Comparison of ENCODE assay signal across 9 cellular contexts in the genomic region with DNA sequence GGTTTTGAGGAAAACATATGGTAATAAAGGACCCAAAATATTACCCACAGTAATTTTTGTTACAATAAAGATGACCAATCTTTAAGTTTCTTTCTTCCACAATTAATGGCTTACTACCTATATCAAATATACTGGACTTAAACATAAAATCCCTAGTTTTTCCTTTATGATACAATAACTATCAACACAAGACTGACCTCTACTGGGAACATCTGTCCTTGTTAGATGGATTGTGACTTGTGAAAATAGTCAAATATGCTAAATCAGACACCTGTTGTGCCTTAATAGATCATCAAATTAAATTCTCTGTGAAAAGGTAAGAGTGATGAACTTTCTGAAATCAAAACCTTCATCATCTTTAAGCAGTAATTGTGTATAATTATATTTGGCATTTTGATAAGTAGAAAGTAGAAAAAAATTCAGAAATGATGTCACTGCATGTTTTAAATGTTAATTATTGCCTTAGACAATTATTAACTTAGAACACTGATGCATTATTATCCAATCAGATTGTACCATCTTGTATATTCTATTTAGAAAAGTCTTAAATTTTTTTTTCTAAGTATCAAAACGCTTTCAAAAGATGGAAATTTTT.
A peak's percentile ranks its signal among the peaks of the same experiment; 100 is the strongest.
DNase-seq lines count a peak whose midpoint lies in the region; FAIRE-seq and TF ChIP-seq lines count a peak whose summit lies in the region.
"Had no signal": no experiment of that assay in that cellular context is flagged by ENCODE, and none has a peak within 500 bp of the region (broad histone marks: within the 10 kb centered on the region; RNA-seq: fewer than 3 reads in every experiment).

No MANE protein-coding gene starts in this region.

- H3K18ac ChIP-seq in H1 (ENCODE audit: extremely low read depth, low read length), result no peak overlapping the region

- no peak for TF ChIP-seq EP300 in H1 (IDR thresholded peaks at IDR 0.05; ENCODE audit: borderline replicate concordance in 1 of 2, low read depth in 2 of 2, low read length in 2 of 2)

- no peak overlapping the region for H3K56ac ChIP-seq in H1 (replicated peaks; ENCODE audit: insufficient read length, low read depth, low read length)

- no peak overlapping the region for H2BK12ac ChIP-seq in H1 (ENCODE audit: low read depth, low read length)

- no peak overlapping the region for H3K23ac ChIP-seq in H1 (ENCODE audit: insufficient read length)

- DNase-seq in MM.1S, result peak; percentile 37
- no peak for DNase-seq in H1 (ENCODE audit: low read depth in 1 of 2, low spot score in 2 of 2)
- peak; percentile 7 for DNase-seq in putamen (ENCODE audit: low spot score)
- DNase-seq in NCI-H1436 treated with DMSO at 0.1 percent for 48 hours (lab: John Stamatoyannopoulos, UW), result no peak
- DNase-seq in NCI-H774 (lab: John Stamatoyannopoulos, UW), result no peak
- DNase-seq in cerebellar cortex (ENCODE audit: low spot score), result no peak
- DNase-seq in T-helper 9 cell, result no peak

- no peaks in the 10 kb centered on the region for H3K27me3 ChIP-seq in MM.1S (replicated peaks; ENCODE audit: insufficient read depth, low read length)
- no peaks in the 10 kb centered on the region for H3K27me3 ChIP-seq in H1 (replicated peaks in 1 of 4; ENCODE audit: control insufficient read depth in 3 of 4, extremely low read depth in 1 of 4, insufficient read depth in 3 of 4, low read length in 3 of 4)

- no peak overlapping the region for H2BK20ac ChIP-seq in H1 (ENCODE audit: low read length)

- H3K9me3 ChIP-seq in MM.1S (replicated peaks; ENCODE audit: insufficient read depth, low read length) (no peaks in the 10 kb centered on the region), H1 (ENCODE audit: insufficient read depth in 2 of 2, low read depth in 1 of 2, low read length in 1 of 2) (no peaks in the 10 kb centered on the region)

- TF ChIP-seq RAD21 in H1 (IDR thresholded peaks at IDR 0.05 in 1 of 2, conservative IDR thresholded peaks at IDR 0.05 in 1 of 2; ENCODE audit: low read depth in 2 of 2, low read length in 2 of 2), result peak; percentile 37 to 42; a peak in 3 of 4 replicates

- no peak overlapping the region for H3K4ac ChIP-seq in H1 (replicated peaks; ENCODE audit: insufficient read length, low read depth, low read length)

- H2BK15ac ChIP-seq in H1 (ENCODE audit: low read length), result no peak overlapping the region

- no peak overlapping the region for H2BK5ac ChIP-seq in H1 (ENCODE audit: low read depth, low read length)

- no peaks in the 10 kb centered on the region for H3K9me2 ChIP-seq in MM.1S (replicated peaks; ENCODE audit: insufficient read depth, low read length)

- FAIRE-seq in H1 (lab: Jason Lieb, UNC), result no peak

- CTCF ChIA-PET in H1 (lab: Charles Lee; ENCODE audit: partially characterized antibody), result interaction anchor here (0.5 to 1.9 kb wide), 2 partner anchors 291 to 466 kb away, joined by 3 to 6 read pairs; no protein-coding TSS in a partner anchor

- H3K4me2 ChIP-seq in MM.1S (ENCODE audit: low read depth, low read length) (no peak overlapping the region), H1 (ENCODE audit: insufficient read depth in 1 of 2, low read depth in 2 of 2, low read length in 2 of 2) (no peak overlapping the region)

- no peak overlapping the region for H3K4me3 ChIP-seq in GM12875 (ENCODE audit: low read depth, low read length)
- H3K4me3 ChIP-seq in MM.1S (ENCODE audit: low read length), result no peak overlapping the region
- H3K4me3 ChIP-seq in H1 (ENCODE audit: extremely low read depth in 1 of 4, insufficient read depth in 2 of 4, low read depth in 3 of 4, low read length in 4 of 4), result no peak overlapping the region

- no peak overlapping the region for H4K91ac ChIP-seq in H1 (replicated peaks; ENCODE audit: insufficient read length, low read length)

- no peaks in the 10 kb centered on the region for H3K79me1 ChIP-seq in H1 (ENCODE audit: low read depth, low read length)

- H3K14ac ChIP-seq in H1 (ENCODE audit: insufficient read length), result no peak overlapping the region

- no peak overlapping the region for H2AK5ac ChIP-seq in H1 (ENCODE audit: low read depth, low read length)

- H4K20me1 ChIP-seq in MM.1S (ENCODE audit: insufficient read depth, low read length) (no peaks in the 10 kb centered on the region), H1 (replicated peaks in 1 of 2; ENCODE audit: control insufficient read depth in 1 of 2, insufficient read depth in 2 of 2, low read length in 2 of 2) (no peaks in the 10 kb centered on the region)

- H4K8ac ChIP-seq in H1 (ENCODE audit: extremely low read depth, insufficient read depth, low read length), result no peak overlapping the region

- H3K9ac ChIP-seq in MM.1S (ENCODE audit: low read length) (no peak overlapping the region), H1 (replicated peaks in 1 of 4; ENCODE audit: extremely low read depth in 1 of 4, low read depth in 3 of 4, low read length in 3 of 4) (no peak overlapping the region)

- no peaks in the 10 kb centered on the region for H3K79me2 ChIP-seq in MM.1S (ENCODE audit: low read length)
- no peaks in the 10 kb centered on the region for H3K79me2 ChIP-seq in H1 (ENCODE audit: control insufficient read depth in 1 of 2, insufficient read depth in 2 of 2, low read length in 2 of 2)

- H3K23me2 ChIP-seq in H1 (ENCODE audit: low read depth, low read length), result no peaks in the 10 kb centered on the region

- H3F3A ChIP-seq in MM.1S (ENCODE audit: insufficient read depth, low read length), result no peaks in the 10 kb centered on the region

- TF ChIP-seq POLR2A in H1 (IDR thresholded peaks at IDR 0.05; ENCODE audit: control extremely low read depth in 1 of 2, low read depth in 2 of 2, low read length in 2 of 2), result no peak

- no peak overlapping the region for H2BK120ac ChIP-seq in H1 (replicated peaks; ENCODE audit: low read depth, low read length)

- 88% methylated on average over 1 of the region's 1 CpG; no CpG with 5 or more reads in 1 of the 2 experiments for WGBS in H1 (ENCODE audit: extremely low coverage in 1 of 2, insufficient coverage in 1 of 2, insufficient read length in 1 of 2, insufficient replicate concordance in 2 of 2, low coverage in 1 of 2, low lambda C conversion rate in 2 of 2, missing lambda C conversion rate in 1 of 2), 2 experiments

- TF ChIP-seq CTCF in GM12875 (IDR thresholded peaks at IDR 0.05; ENCODE audit: borderline replicate concordance, insufficient read depth, low read depth, low read length) (peak; percentile 23; the same call in 1 of the 2 replicates), MM.1S (IDR thresholded peaks at IDR 0.05; ENCODE audit: low read length) (peak; percentile 54), H1 (IDR thresholded peaks at IDR 0.05; ENCODE audit: control extremely low read depth in 1 of 3, insufficient read depth in 1 of 3, low read depth in 1 of 3, low read length in 3 of 3) (peak in 1 of 3 experiments; percentile 1; a peak in 1 of 4 replicates)

- H4K5ac ChIP-seq in H1 (ENCODE audit: insufficient read length, low read depth, low read length), result no peak overlapping the region

- H2AFZ ChIP-seq in MM.1S (ENCODE audit: low read length), result no peak overlapping the region
- H2AFZ ChIP-seq in H1 (ENCODE audit: low read length), result no peak overlapping the region

- H3K27ac ChIP-seq in MM.1S (ENCODE audit: low read length), result no peak overlapping the region
- no peak overlapping the region for H3K27ac ChIP-seq in H1 (ENCODE audit: low read depth, low read length)
- H3K27ac ChIP-seq: epithelial cell of prostate had no signal

- POLR2A ChIA-PET in H1 (lab: Charles Lee; ENCODE audit: partially characterized antibody), result no interaction called here

- H3K4me1 ChIP-seq in MM.1S (ENCODE audit: low read length), result no peaks in the 10 kb centered on the region
- no peaks in the 10 kb centered on the region for H3K4me1 ChIP-seq in H1 (replicated peaks in 1 of 4; ENCODE audit: control insufficient read depth in 3 of 4, insufficient read depth in 4 of 4, low read length in 3 of 4)

- no peaks in the 10 kb centered on the region for H3K36me3 ChIP-seq in MM.1S (replicated peaks; ENCODE audit: insufficient read depth, low read length)
- H3K36me3 ChIP-seq in H1 (ENCODE audit: control insufficient read depth in 2 of 4, insufficient read depth in 4 of 4, low read length in 3 of 4), result no peaks in the 10 kb centered on the region

TF ChIP-seq in H1, 55 proteins besides CTCF, POLR2A, EP300 and RAD21:
- TF ChIP-seq FOSL1 (IDR thresholded peaks at IDR 0.05; ENCODE audit: insufficient read depth, low read depth, low read length), result no peak
- TF ChIP-seq RBBP5 (IDR thresholded peaks at IDR 0.05; ENCODE audit: borderline replicate concordance, low read depth, low read length), result no peak
- TF ChIP-seq KDM5A (IDR thresholded peaks at IDR 0.05; ENCODE audit: low read length), result no peak
- TF ChIP-seq NANOG (IDR thresholded peaks at IDR 0.05; ENCODE audit: insufficient read depth, low read depth, low read length, poor library complexity, severe bottlenecking), result no peak
- no peak for TF ChIP-seq TAF7 (optimal IDR thresholded peaks at IDR 0.05; ENCODE audit: borderline replicate concordance, low read depth, low read length)
- TF ChIP-seq SAP30 (IDR thresholded peaks at IDR 0.05; ENCODE audit: insufficient read depth, insufficient replicate concordance, low read length), result no peak
- TF ChIP-seq CEBPB (IDR thresholded peaks at IDR 0.05; ENCODE audit: low read depth, low read length), result no peak
- no peak for TF ChIP-seq CHD2 (IDR thresholded peaks at IDR 0.05; ENCODE audit: low read length)
- no peak for TF ChIP-seq RXRA (IDR thresholded peaks at IDR 0.05; ENCODE audit: insufficient read depth, low read depth, low read length)
- TF ChIP-seq HDAC6 (IDR thresholded peaks at IDR 0.05; ENCODE audit: low read depth, low read length), result no peak
- TF ChIP-seq SP4 (IDR thresholded peaks at IDR 0.05; ENCODE audit: low read length), result no peak
- no peak for TF ChIP-seq HDAC2 (IDR thresholded peaks at IDR 0.05; ENCODE audit: borderline replicate concordance in 1 of 2, low read depth in 2 of 2, low read length in 2 of 2)
- no peak for TF ChIP-seq TBP (IDR thresholded peaks at IDR 0.05; ENCODE audit: low read depth, low read length)
- no peak for TF ChIP-seq GABPA (IDR thresholded peaks at IDR 0.05; ENCODE audit: borderline replicate concordance, insufficient read depth, low read length)
- no peak for TF ChIP-seq POLR2AphosphoS5 (IDR thresholded peaks at IDR 0.05; ENCODE audit: low read depth, low read length)
- TF ChIP-seq E2F6 (IDR thresholded peaks at IDR 0.05), result no peak

Comparison
In these comparisons a context has a peak if more than half of its experiments do, and no peak if none do; other contexts are left out.
1. DNase-seq: peak in MM.1S (single experiment) and putamen (single experiment); none in H1 (0 of 2), NCI-H1436 treated with DMSO at 0.1 percent for 48 hours (single experiment), NCI-H774 (single experiment), cerebellar cortex (single experiment) and T-helper 9 cell (single experiment).